19 cellular contexts compared by ENCODE assay signal in genomic region chr6:1735239-1735803, GRCh38.
"Had no signal": no experiment of that assay in that cellular context is flagged by ENCODE, and none has a peak within 500 bp of the region (broad histone marks: within the 10 kb centered on the region; RNA-seq: fewer than 3 reads in every experiment).

No MANE protein-coding gene starts in this region.

- H3K4me2 ChIP-seq: hepatocyte, smooth muscle cell had no signal

- H3K4me3 ChIP-seq: esophagus muscularis mucosa, hepatocyte, left ventricle myocardium inferior, smooth muscle cell, suprapubic skin had no signal

- H3K27me3 Mint-ChIP-seq: activated CD4-positive, alpha-beta T cell treated with anti-CD3 and anti-CD28 coated beads, Interleukin-2, amount 10 ng/mL, durations not matched to agents 24 days and 14 days; activated naive CD8-positive, alpha-beta T cell; natural killer cell treated with Interleukin-12 subunit alpha and Interleukin-12 subunit beta and Interleukin-15 and Interleukin-18, amount 100 ng/mL, for 72 hours had no signal

- H3K27ac ChIP-seq: esophagus muscularis mucosa, hepatocyte, left ventricle myocardium inferior, suprapubic skin had no signal

- H3K27me3 ChIP-seq: esophagus muscularis mucosa, hepatocyte, suprapubic skin had no signal

- H3K27ac Mint-ChIP-seq: activated CD4-positive, alpha-beta T cell treated with anti-CD3 and anti-CD28 coated beads, Interleukin-2, amount 10 ng/mL, durations not matched to agents 24 days and 14 days; activated naive CD8-positive, alpha-beta T cell; natural killer cell treated with Interleukin-12 subunit alpha and Interleukin-12 subunit beta and Interleukin-15 and Interleukin-18, amount 100 ng/mL, for 72 hours had no signal

- H3K4me1 Mint-ChIP-seq: activated CD4-positive, alpha-beta T cell treated with anti-CD3 and anti-CD28 coated beads, Interleukin-2, amount 10 ng/mL, durations not matched to agents 24 days and 14 days had no signal

- H2AFZ ChIP-seq: hepatocyte had no signal

- H3K4me3 Mint-ChIP-seq: activated CD4-positive, alpha-beta T cell treated with anti-CD3 and anti-CD28 coated beads, Interleukin-2, amount 10 ng/mL, durations not matched to agents 24 days and 14 days; activated naive CD8-positive, alpha-beta T cell; natural killer cell treated with Interleukin-12 subunit alpha and Interleukin-12 subunit beta and Interleukin-15 and Interleukin-18, amount 100 ng/mL, for 72 hours had no signal

- H3K4me1 ChIP-seq: esophagus muscularis mucosa, left ventricle myocardium inferior, suprapubic skin had no signal

- DNase-seq: activated CD4-positive, alpha-beta T cell treated with anti-CD3 and anti-CD28 coated beads, Interleukin-2, amount 10 ng/mL, durations not matched to agents 24 days and 14 days; activated CD4-positive, CD25-positive, alpha-beta regulatory T cell; activated CD8-positive, alpha-beta memory T cell treated with anti-CD3 and anti-CD28 coated beads, Interleukin-2, amount 50 U/mL, for 48 hours; activated gamma-delta T cell treated with Interleukin-2 at 50 U/mL for 16 hours; amniotic stem cell; islet precursor cell; left ventricle myocardium inferior; mesenchymal stem cell; nucleus accumbens; right cardiac atrium; stimulated activated CD4-positive, alpha-beta T cell treated with anti-CD3 and anti-CD28 coated beads, Interleukin-4, amount 100 ng/mL, for 4 hours; stimulated activated CD8-positive, alpha-beta memory T cell treated with anti-CD3 and anti-CD28 coated beads, Interleukin-4, amount 100 ng/mL, for 48 hours; stimulated activated naive CD8-positive, alpha-beta T cell treated with anti-CD3 and anti-CD28 coated beads, Interleukin-15, Interleukin-2, amounts not matched to agents 100 U/mL and 50 U/mL, for 24 hours had no signal

- H3K79me2 ChIP-seq: hepatocyte had no signal

- H3K9me3 Mint-ChIP-seq: natural killer cell treated with Interleukin-12 subunit alpha and Interleukin-12 subunit beta and Interleukin-15 and Interleukin-18, amount 100 ng/mL, for 72 hours had no signal

- H3K36me3 ChIP-seq: esophagus muscularis mucosa, left ventricle myocardium inferior, suprapubic skin had no signal

- ATAC-seq: right cardiac atrium; stimulated activated naive CD8-positive, alpha-beta T cell treated with anti-CD3 and anti-CD28 coated beads, Interleukin-15, Interleukin-2, amounts not matched to agents 100 U/mL and 50 U/mL, for 24 hours had no signal

- H3K9me3 ChIP-seq: esophagus muscularis mucosa had no signal
